11 cellular contexts compared by ENCODE assay signal in genomic region chr1:84436907-84437667, GRCh38.
DNase-seq lines count a peak whose midpoint lies in the region; ATAC-seq and TF ChIP-seq lines count a peak whose summit lies in the region.
"Had no signal": no experiment of that assay in that cellular context is flagged by ENCODE, and none has a peak within 500 bp of the region (broad histone marks: within the 10 kb centered on the region; RNA-seq: fewer than 3 reads in every experiment).

No MANE protein-coding gene starts in this region.

- no peaks in the 10 kb centered on the region for H3K27me3 ChIP-seq in neuron (ENCODE audit: insufficient read depth, low read length)
- H3K27me3 ChIP-seq: hepatocyte had no signal

- H3K9me3 ChIP-seq in neuron (ENCODE audit: low read length), result no peaks in the 10 kb centered on the region

- in situ Hi-C loops in ACHN (cut with HindIII; ENCODE audit: low pct_ligation_motif_present, low pct_unique_long_range_greater_than_20kb, low sequenced_read_pairs), result loop anchor here (10.0 kb wide), 1 partner anchor 292 kb away; the partner anchor contains the start of gene PRKACB

- H3K4me3 ChIP-seq in neuron (ENCODE audit: low read length), result no peak overlapping the region
- H3K4me3 ChIP-seq: hepatocyte had no signal

- DNase-seq in UCSD-AML1 (lab: John Stamatoyannopoulos, UW; ENCODE audit: unreplicated experiment) (peak; percentile 12), NCI-H1105 treated with DMSO at 0.1 percent for 48 hours (lab: John Stamatoyannopoulos, UW) (no peak), NCI-H345 (lab: John Stamatoyannopoulos, UW) (no peak), ACHN (no peak)
- DNase-seq in stimulated activated CD8-positive, alpha-beta memory T cell treated with anti-CD3 and anti-CD28 coated beads, Interleukin-4, amount 100 ng/mL, for 48 hours, result no peak
- DNase-seq: retina, trophoblast cell had no signal

- TF ChIP-seq POLR2A in GM18505 (IDR thresholded peaks at IDR 0.05; ENCODE audit: borderline replicate concordance, extremely low read depth, insufficient read depth, insufficient read length), result no peak

- peaks cover 15% of the 10 kb centered on the region for H3K4me1 ChIP-seq in neuron (ENCODE audit: insufficient read depth, low read length)

- peak; percentile 40 for ATAC-seq in GM18505 (IDR thresholded peaks at IDR 0.05; ENCODE audit: unreplicated experiment)
- ATAC-seq in HG02759 (IDR thresholded peaks at IDR 0.05; ENCODE audit: unreplicated experiment), result peak; percentile 52

- H3K36me3 ChIP-seq in neuron (ENCODE audit: insufficient read depth, low read length), result no peaks in the 10 kb centered on the region

- H2AFZ ChIP-seq in neuron (ENCODE audit: low read depth, low read length), result peak overlapping the region; percentile 58
- H2AFZ ChIP-seq: hepatocyte had no signal
